Comparison of ENCODE assay signal across 2 cellular contexts in genomic region chr19:41319500-41320184, GRCh38.
TF ChIP-seq lines count a peak whose summit lies in the region.

No MANE protein-coding gene starts in this region.

TF ChIP-seq in GM12891, 5 proteins besides CTCF, POLR2A, EP300 and RAD21:
- no peak for TF ChIP-seq POLR2AphosphoS5 (IDR thresholded peaks at IDR 0.05; ENCODE audit: low read depth, low read length)
- TF ChIP-seq POU2F2 (IDR thresholded peaks at IDR 0.05; ENCODE audit: low read depth, low read length) = 0 out of 2 replicates have a peak, but pooled peaks have one; percentile 13
- no peak for TF ChIP-seq PAX5 (IDR thresholded peaks at IDR 0.05; ENCODE audit: insufficient read depth, low read length, severe bottlenecking)

TF ChIP-seq in GM12878, 131 proteins besides CTCF, POLR2A, EP300 and RAD21:
- TF ChIP-seq MEF2B (IDR thresholded peaks at IDR 0.05; ENCODE audit: partially characterized antibody, poor library complexity, severe bottlenecking) (no peak), NFXL1 (IDR thresholded peaks at IDR 0.05; ENCODE audit: borderline replicate concordance) (no peak), LARP7 (IDR thresholded peaks at IDR 0.05) (no peak), CEBPB (IDR thresholded peaks at IDR 0.05; ENCODE audit: borderline replicate concordance in 1 of 2, low read depth in 2 of 2, low read length in 2 of 2) (no peak), SMAD5 (IDR thresholded peaks at IDR 0.05; ENCODE audit: low read depth) (0 out of 2 replicates have a peak, but pooled peaks have one; percentile 19), E2F4 (IDR thresholded peaks at IDR 0.05; ENCODE audit: low read depth, low read length) (no peak), E4F1 (IDR thresholded peaks at IDR 0.05; ENCODE audit: borderline replicate concordance, partially characterized antibody) (no peak)
- TF ChIP-seq, protein P1, sequence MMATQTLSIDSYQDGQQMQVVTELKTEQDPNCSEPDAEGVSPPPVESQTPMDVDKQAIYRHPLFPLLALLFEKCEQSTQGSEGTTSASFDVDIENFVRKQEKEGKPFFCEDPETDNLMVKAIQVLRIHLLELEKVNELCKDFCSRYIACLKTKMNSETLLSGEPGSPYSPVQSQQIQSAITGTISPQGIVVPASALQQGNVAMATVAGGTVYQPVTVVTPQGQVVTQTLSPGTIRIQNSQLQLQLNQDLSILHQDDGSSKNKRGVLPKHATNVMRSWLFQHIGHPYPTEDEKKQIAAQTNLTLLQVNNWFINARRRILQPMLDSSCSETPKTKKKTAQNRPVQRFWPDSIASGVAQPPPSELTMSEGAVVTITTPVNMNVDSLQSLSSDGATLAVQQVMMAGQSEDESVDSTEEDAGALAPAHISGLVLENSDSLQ (IDR thresholded peaks at IDR 0.05) = no peak
- TF ChIP-seq, protein P2, sequence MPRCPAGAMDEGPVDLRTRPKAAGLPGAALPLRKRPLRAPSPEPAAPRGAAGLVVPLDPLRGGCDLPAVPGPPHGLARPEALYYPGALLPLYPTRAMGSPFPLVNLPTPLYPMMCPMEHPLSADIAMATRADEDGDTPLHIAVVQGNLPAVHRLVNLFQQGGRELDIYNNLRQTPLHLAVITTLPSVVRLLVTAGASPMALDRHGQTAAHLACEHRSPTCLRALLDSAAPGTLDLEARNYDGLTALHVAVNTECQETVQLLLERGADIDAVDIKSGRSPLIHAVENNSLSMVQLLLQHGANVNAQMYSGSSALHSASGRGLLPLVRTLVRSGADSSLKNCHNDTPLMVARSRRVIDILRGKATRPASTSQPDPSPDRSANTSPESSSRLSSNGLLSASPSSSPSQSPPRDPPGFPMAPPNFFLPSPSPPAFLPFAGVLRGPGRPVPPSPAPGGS (IDR thresholded peaks at IDR 0.05; ENCODE audit: borderline replicate concordance, insufficient read depth, low read depth, low read length, poor library complexity, severe bottlenecking) = no peak
